Comparison of ENCODE assay signal across 1 cellular context in the genomic region with DNA sequence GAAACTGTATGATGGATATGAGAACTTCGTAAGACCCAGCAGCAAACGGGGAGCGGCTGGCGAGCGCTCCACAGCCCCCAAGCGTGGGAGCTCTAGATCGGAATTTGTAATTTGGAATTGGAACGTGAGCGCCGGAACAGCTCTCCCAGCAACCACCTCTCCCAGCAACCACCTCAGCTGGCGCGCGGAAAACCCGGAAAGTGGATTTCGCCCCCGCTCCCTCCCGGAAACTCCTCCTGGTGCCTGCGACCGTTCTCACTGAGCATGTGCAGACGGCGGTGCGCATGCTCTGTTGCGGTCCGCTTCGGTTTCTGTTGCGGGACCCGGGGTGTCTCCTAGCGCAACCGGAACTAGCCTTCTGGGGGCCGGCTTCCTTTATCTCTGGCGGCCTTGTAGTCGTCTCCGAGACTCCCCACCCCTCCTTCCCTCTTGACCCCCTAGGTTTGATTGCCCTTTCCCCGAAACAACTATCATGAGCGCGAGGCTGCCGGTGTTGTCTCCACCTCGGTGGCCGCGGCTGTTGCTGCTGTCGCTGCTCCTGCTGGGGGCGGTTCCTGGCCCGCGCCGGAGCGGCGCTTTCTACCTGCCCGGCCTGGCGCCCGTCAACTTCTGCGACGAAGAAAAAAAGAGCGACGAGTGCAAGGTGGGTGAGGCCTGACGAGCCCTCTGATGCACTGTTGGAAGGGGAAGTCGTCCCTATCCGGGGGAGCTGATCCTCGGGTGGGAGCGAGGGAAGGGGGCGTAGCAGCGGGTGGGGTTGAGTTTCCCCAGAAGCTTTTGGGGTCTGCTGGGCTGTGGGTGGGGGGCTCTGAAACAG.
A peak's percentile ranks its signal among the peaks of the same experiment; 100 is the strongest.
TF ChIP-seq lines count a peak whose summit lies in the region.

A gene with protein sequence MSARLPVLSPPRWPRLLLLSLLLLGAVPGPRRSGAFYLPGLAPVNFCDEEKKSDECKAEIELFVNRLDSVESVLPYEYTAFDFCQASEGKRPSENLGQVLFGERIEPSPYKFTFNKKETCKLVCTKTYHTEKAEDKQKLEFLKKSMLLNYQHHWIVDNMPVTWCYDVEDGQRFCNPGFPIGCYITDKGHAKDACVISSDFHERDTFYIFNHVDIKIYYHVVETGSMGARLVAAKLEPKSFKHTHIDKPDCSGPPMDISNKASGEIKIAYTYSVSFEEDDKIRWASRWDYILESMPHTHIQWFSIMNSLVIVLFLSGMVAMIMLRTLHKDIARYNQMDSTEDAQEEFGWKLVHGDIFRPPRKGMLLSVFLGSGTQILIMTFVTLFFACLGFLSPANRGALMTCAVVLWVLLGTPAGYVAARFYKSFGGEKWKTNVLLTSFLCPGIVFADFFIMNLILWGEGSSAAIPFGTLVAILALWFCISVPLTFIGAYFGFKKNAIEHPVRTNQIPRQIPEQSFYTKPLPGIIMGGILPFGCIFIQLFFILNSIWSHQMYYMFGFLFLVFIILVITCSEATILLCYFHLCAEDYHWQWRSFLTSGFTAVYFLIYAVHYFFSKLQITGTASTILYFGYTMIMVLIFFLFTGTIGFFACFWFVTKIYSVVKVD (plus strand): TSS at position 338 of the 817 bp plus-strand sequence. CDS start 135 bp downstream, at position 473.

TF ChIP-seq in HepG2, 621 proteins besides CTCF, POLR2A, EP300 and RAD21 (continued from another document and continues in another):
- TF ChIP-seq BHLHE40 (IDR thresholded peaks at IDR 0.05; ENCODE audit: low read length) (peak; percentile 91), U2AF2 (IDR thresholded peaks at IDR 0.05; ENCODE audit: low read depth, low read length) (peak; percentile 5; the same call in 1 of the 2 replicates), ZNF362 (CRISPR knock-in tag; IDR thresholded peaks at IDR 0.05; ENCODE audit: borderline replicate concordance) (peak; percentile 67; the same call in 1 of the 2 replicates), YEATS2 (CRISPR knock-in tag; IDR thresholded peaks at IDR 0.05; ENCODE audit: borderline replicate concordance) (peak; percentile 82; the same call in 1 of the 2 replicates), DNMT3B (CRISPR knock-in tag; conservative IDR thresholded peaks at IDR 0.05) (no peak), ZNF160 (CRISPR knock-in tag; IDR thresholded peaks at IDR 0.05) (0 out of 2 replicates have a peak, but pooled peaks have one; percentile 34), ZNF441 (CRISPR knock-in tag; IDR thresholded peaks at IDR 0.05; ENCODE audit: borderline replicate concordance) (no peak), SOX13 (IDR thresholded peaks at IDR 0.05) (no peak), SOX13 (CRISPR knock-in tag; conservative IDR thresholded peaks at IDR 0.05 in 1 of 2, IDR thresholded peaks at IDR 0.05 in 1 of 2) (peak in 1 of 2 experiments; percentile 31; a peak in 2 of 4 replicates), NBN (conservative IDR thresholded peaks at IDR 0.05) (no peak), TFDP1 (CRISPR knock-in tag; IDR thresholded peaks at IDR 0.05; ENCODE audit: borderline replicate concordance) (peak; percentile 20; the same call in 1 of the 2 replicates), REPIN1 (CRISPR knock-in tag; IDR thresholded peaks at IDR 0.05; ENCODE audit: borderline replicate concordance, low read depth) (peak; percentile 38; the same call in 1 of the 2 replicates), KDM3A (CRISPR knock-in tag; IDR thresholded peaks at IDR 0.05; ENCODE audit: low read depth) (peak; percentile 54; the same call in 1 of the 2 replicates), EED (CRISPR knock-in tag; IDR thresholded peaks at IDR 0.05) (peak; percentile 74; the same call in 1 of the 2 replicates), ZNF382 (CRISPR knock-in tag; IDR thresholded peaks at IDR 0.05; ENCODE audit: borderline replicate concordance) (no peak), ARID2 (CRISPR knock-in tag; IDR thresholded peaks at IDR 0.05; ENCODE audit: borderline replicate concordance) (peak; percentile 53; the same call in 1 of the 2 replicates), ZMAT3 (CRISPR knock-in tag; conservative IDR thresholded peaks at IDR 0.05) (peak; percentile 39; the same call in 1 of the 2 replicates), ARNTL (CRISPR knock-in tag; IDR thresholded peaks at IDR 0.05) (0 out of 2 replicates have a peak, but pooled peaks have one; percentile 44), ZNF788 (CRISPR knock-in tag; IDR thresholded peaks at IDR 0.05; ENCODE audit: borderline replicate concordance) (peak; percentile 90), ZNF124 (CRISPR knock-in tag; IDR thresholded peaks at IDR 0.05) (peak; percentile 88), SP140L (CRISPR knock-in tag; IDR thresholded peaks at IDR 0.05; ENCODE audit: borderline replicate concordance) (no peak), NFATC3 (CRISPR knock-in tag; IDR thresholded peaks at IDR 0.05) (peak; percentile 67; the same call in 1 of the 2 replicates), SMAD9 (CRISPR knock-in tag; IDR thresholded peaks at IDR 0.05) (no peak), ZNF335 (CRISPR knock-in tag; IDR thresholded peaks at IDR 0.05) (0 out of 2 replicates have a peak, but pooled peaks have one; percentile 13), MTF2 (CRISPR knock-in tag; IDR thresholded peaks at IDR 0.05; ENCODE audit: borderline replicate concordance) (peak; percentile 45; the same call in 1 of the 2 replicates), RBFOX2 (IDR thresholded peaks at IDR 0.05; ENCODE audit: low read depth, low read length) (peak; percentile 74), HOXA5 (CRISPR knock-in tag; IDR thresholded peaks at IDR 0.05) (peak; percentile 65; the same call in 1 of the 2 replicates), E2F5 (CRISPR knock-in tag; conservative IDR thresholded peaks at IDR 0.05) (no peak), KDM5B (CRISPR knock-in tag; IDR thresholded peaks at IDR 0.05; ENCODE audit: borderline replicate concordance) (peak; percentile 71; the same call in 1 of the 2 replicates), ASH2L (IDR thresholded peaks at IDR 0.05; ENCODE audit: insufficient read length, low read depth, low read length) (peak; percentile 95), DMAP1 (CRISPR knock-in tag; IDR thresholded peaks at IDR 0.05) (peak; percentile 90), POLR2AphosphoS5 (IDR thresholded peaks at IDR 0.05; ENCODE audit: low read depth, low read length) (peak; percentile 72), MYC (CRISPR knock-in tag; IDR thresholded peaks at IDR 0.05; ENCODE audit: borderline replicate concordance) (peak; percentile 53; the same call in 1 of the 2 replicates), HBP1 (CRISPR knock-in tag; IDR thresholded peaks at IDR 0.05; ENCODE audit: low read depth) (peak; percentile 88; the same call in 1 of the 2 replicates), ZNF431 (CRISPR knock-in tag; IDR thresholded peaks at IDR 0.05; ENCODE audit: borderline replicate concordance, low read depth) (0 out of 2 replicates have a peak, but pooled peaks have one; percentile 19), ZNF747 (CRISPR knock-in tag; IDR thresholded peaks at IDR 0.05; ENCODE audit: borderline replicate concordance) (peak; percentile 56), PBX2 (CRISPR knock-in tag; IDR thresholded peaks at IDR 0.05) (no peak)
- TF ChIP-seq, protein P1, sequence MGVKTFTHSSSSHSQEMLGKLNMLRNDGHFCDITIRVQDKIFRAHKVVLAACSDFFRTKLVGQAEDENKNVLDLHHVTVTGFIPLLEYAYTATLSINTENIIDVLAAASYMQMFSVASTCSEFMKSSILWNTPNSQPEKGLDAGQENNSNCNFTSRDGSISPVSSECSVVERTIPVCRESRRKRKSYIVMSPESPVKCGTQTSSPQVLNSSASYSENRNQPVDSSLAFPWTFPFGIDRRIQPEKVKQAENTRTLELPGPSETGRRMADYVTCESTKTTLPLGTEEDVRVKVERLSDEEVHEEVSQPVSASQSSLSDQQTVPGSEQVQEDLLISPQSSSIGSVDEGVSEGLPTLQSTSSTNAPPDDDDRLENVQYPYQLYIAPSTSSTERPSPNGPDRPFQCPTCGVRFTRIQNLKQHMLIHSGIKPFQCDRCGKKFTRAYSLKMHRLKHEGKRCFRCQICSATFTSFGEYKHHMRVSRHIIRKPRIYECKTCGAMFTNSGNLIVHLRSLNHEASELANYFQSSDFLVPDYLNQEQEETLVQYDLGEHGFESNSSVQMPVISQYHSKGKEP (CRISPR knock-in tag; IDR thresholded peaks at IDR 0.05): no peak
- TF ChIP-seq, protein P2, sequence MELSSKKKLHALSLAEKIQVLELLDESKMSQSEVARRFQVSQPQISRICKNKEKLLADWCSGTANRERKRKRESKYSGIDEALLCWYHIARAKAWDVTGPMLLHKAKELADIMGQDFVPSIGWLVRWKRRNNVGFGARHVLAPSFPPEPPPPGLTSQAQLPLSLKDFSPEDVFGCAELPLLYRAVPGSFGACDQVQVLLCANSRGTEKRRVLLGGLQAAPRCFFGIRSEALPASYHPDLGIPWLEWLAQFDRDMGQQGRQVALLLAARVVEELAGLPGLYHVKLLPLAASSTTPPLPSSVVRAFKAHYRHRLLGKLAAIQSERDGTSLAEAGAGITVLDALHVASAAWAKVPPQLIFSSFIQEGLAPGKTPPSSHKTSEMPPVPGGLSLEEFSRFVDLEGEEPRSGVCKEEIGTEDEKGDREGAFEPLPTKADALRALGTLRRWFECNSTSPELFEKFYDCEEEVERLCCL (CRISPR knock-in tag; IDR thresholded peaks at IDR 0.05; ENCODE audit: borderline replicate concordance): no peak
- TF ChIP-seq, protein P3, sequence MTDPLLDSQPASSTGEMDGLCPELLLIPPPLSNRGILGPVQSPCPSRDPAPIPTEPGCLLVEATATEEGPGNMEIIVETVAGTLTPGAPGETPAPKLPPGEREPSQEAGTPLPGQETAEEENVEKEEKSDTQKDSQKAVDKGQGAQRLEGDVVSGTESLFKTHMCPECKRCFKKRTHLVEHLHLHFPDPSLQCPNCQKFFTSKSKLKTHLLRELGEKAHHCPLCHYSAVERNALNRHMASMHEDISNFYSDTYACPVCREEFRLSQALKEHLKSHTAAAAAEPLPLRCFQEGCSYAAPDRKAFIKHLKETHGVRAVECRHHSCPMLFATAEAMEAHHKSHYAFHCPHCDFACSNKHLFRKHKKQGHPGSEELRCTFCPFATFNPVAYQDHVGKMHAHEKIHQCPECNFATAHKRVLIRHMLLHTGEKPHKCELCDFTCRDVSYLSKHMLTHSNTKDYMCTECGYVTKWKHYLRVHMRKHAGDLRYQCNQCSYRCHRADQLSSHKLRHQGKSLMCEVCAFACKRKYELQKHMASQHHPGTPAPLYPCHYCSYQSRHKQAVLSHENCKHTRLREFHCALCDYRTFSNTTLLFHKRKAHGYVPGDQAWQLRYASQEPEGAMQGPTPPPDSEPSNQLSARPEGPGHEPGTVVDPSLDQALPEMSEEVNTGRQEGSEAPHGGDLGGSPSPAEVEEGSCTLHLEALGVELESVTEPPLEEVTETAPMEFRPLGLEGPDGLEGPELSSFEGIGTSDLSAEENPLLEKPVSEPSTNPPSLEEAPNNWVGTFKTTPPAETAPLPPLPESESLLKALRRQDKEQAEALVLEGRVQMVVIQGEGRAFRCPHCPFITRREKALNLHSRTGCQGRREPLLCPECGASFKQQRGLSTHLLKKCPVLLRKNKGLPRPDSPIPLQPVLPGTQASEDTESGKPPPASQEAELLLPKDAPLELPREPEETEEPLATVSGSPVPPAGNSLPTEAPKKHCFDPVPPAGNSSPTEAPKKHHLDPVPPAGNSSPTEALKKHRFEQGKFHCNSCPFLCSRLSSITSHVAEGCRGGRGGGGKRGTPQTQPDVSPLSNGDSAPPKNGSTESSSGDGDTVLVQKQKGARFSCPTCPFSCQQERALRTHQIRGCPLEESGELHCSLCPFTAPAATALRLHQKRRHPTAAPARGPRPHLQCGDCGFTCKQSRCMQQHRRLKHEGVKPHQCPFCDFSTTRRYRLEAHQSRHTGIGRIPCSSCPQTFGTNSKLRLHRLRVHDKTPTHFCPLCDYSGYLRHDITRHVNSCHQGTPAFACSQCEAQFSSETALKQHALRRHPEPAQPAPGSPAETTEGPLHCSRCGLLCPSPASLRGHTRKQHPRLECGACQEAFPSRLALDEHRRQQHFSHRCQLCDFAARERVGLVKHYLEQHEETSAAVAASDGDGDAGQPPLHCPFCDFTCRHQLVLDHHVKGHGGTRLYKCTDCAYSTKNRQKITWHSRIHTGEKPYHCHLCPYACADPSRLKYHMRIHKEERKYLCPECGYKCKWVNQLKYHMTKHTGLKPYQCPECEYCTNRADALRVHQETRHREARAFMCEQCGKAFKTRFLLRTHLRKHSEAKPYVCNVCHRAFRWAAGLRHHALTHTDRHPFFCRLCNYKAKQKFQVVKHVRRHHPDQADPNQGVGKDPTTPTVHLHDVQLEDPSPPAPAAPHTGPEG (CRISPR knock-in tag; IDR thresholded peaks at IDR 0.05): peak; percentile 25; the same call in 1 of the 2 replicates
